ENCODE assay signal across 8 cellular contexts in genomic region chr15:92714071-92714456, GRCh38. TPM values are rescaled to one million over a fixed set of nuclear protein-coding genes. Genes with fewer than 3 reads are reported as not detected.
DNase-seq lines count a peak whose midpoint lies in the region; ATAC-seq and TF ChIP-seq lines count a peak whose summit lies in the region.

No MANE protein-coding gene starts in this region.

- H3K4me1 ChIP-seq in mononuclear cell (ENCODE audit: insufficient read depth, low read length) = peaks cover 9% of the 10 kb centered on the region
- H3K4me1 ChIP-seq in vagina = peaks cover 8% of the 10 kb centered on the region

- no peak overlapping the region for H3K9ac ChIP-seq in SK-N-MC (ENCODE audit: insufficient read length)

- H3K4me3 ChIP-seq in SK-N-MC (peak overlapping the region; percentile 76), epithelial cell of proximal tubule (ENCODE audit: low read depth, low read length) (peak overlapping the region; percentile 65), mononuclear cell (ENCODE audit: low read length) (peak overlapping the region; percentile 28), vagina (peak overlapping the region; percentile 51 to 55)

- DNase-seq in NCI-H82 (lab: John Stamatoyannopoulos, UW) (peak; percentile 40), NCI-H82 treated with DMSO at 0.1 percent for 48 hours (lab: John Stamatoyannopoulos, UW; ENCODE audit: unreplicated experiment) (no peak), SK-N-MC (ENCODE audit: low read depth, low spot score) (no peak), epithelial cell of proximal tubule (ENCODE audit: low read depth) (no peak), vagina (ENCODE audit: extremely low spot score in 2 of 2) (no peak)

- intact Hi-C loops in vagina (cut with DNase I) = no loop called here

- TF ChIP-seq POLR2A in vagina (IDR thresholded peaks at IDR 0.05) = no peak

- no peak overlapping the region for H3K27ac ChIP-seq in SK-N-MC
- H3K27ac ChIP-seq in vagina = peak overlapping the region; percentile 83

- H3K36me3 ChIP-seq in SK-N-MC (ENCODE audit: insufficient read depth, low read length) = no peaks in the 10 kb centered on the region
- H3K36me3 ChIP-seq in vagina = no peaks in the 10 kb centered on the region

- H3K9me3 ChIP-seq in SK-N-MC (ENCODE audit: low read depth, low read length) (no peaks in the 10 kb centered on the region), mononuclear cell (ENCODE audit: low read depth, low read length) (no peaks in the 10 kb centered on the region), vagina (no peaks in the 10 kb centered on the region)

- ATAC-seq in HG02610 (IDR thresholded peaks at IDR 0.05; ENCODE audit: unreplicated experiment) = peak; percentile 10
- ATAC-seq in HG02759 (IDR thresholded peaks at IDR 0.05; ENCODE audit: unreplicated experiment) = no peak

- H3K27me3 ChIP-seq in mononuclear cell (ENCODE audit: insufficient read depth, low read length) (peaks cover 16% of the 10 kb centered on the region), vagina (no peaks in the 10 kb centered on the region)

- no peak for TF ChIP-seq CTCF in epithelial cell of proximal tubule (conservative IDR thresholded peaks at IDR 0.05; ENCODE audit: low read depth, low read length)
- no peak for TF ChIP-seq CTCF in vagina (IDR thresholded peaks at IDR 0.05)

RNA-seq across cellular contexts. Expression of gene FAM174B, which starts 58.5 kb away (rescaled TPM):
- 9.3 and 9.6 TPM in 2 replicates for total RNA-seq in epithelial cell of proximal tubule
- total RNA-seq in mononuclear cell = 1.5 TPM
- 4.9 TPM for total RNA-seq in vagina
